Comparison of ENCODE assay signal across 1 cellular context in genomic region chr12:53930591-53931255, GRCh38.
TF ChIP-seq lines count a peak whose summit lies in the region.

No MANE protein-coding gene starts in this region.

TF ChIP-seq in H1, 55 proteins besides CTCF, POLR2A, EP300 and RAD21:
- TF ChIP-seq TAF1 (IDR thresholded peaks at IDR 0.05; ENCODE audit: low read depth, low read length) (no peak), TCF12 (IDR thresholded peaks at IDR 0.05; ENCODE audit: low read depth, low read length) (no peak), SIRT6 (IDR thresholded peaks at IDR 0.05; ENCODE audit: low read length) (no peak), ASH2L (IDR thresholded peaks at IDR 0.05; ENCODE audit: low read length) (no peak), YY1 (IDR thresholded peaks at IDR 0.05; ENCODE audit: low read depth, low read length) (peak; percentile 33; the same call in 1 of the 2 replicates), HDAC6 (IDR thresholded peaks at IDR 0.05; ENCODE audit: low read depth, low read length) (no peak), TBP (IDR thresholded peaks at IDR 0.05; ENCODE audit: low read depth, low read length) (no peak), SRF (IDR thresholded peaks at IDR 0.05; ENCODE audit: low read depth, low read length) (no peak), POU5F1 (IDR thresholded peaks at IDR 0.05; ENCODE audit: low read depth, low read length) (no peak), ATF3 (IDR thresholded peaks at IDR 0.05; ENCODE audit: insufficient read depth, low read depth, low read length) (no peak), CHD7 (IDR thresholded peaks at IDR 0.05; ENCODE audit: insufficient replicate concordance, low read length) (no peak), KDM4A (IDR thresholded peaks at IDR 0.05; ENCODE audit: low read depth, low read length, severe bottlenecking) (no peak), ATF2 (IDR thresholded peaks at IDR 0.05; ENCODE audit: low read length) (no peak), EZH2 (IDR thresholded peaks at IDR 0.05; ENCODE audit: low read depth, low read length, severe bottlenecking) (peak; percentile 96), CREB1 (IDR thresholded peaks at IDR 0.05) (no peak), EGR1 (IDR thresholded peaks at IDR 0.05; ENCODE audit: borderline replicate concordance, low read depth, low read length) (no peak), TAF7 (optimal IDR thresholded peaks at IDR 0.05; ENCODE audit: borderline replicate concordance, low read depth, low read length) (no peak), CBX8 (IDR thresholded peaks at IDR 0.05; ENCODE audit: borderline replicate concordance, low read depth, low read length) (peak; percentile 79; the same call in 1 of the 2 replicates), CBX5 (IDR thresholded peaks at IDR 0.05; ENCODE audit: low read depth, low read length) (no peak), SUZ12 (IDR thresholded peaks at IDR 0.05; ENCODE audit: low read length) (peak; percentile 98), SAP30 (IDR thresholded peaks at IDR 0.05; ENCODE audit: insufficient read depth, insufficient replicate concordance, low read length) (no peak), SP1 (IDR thresholded peaks at IDR 0.05; ENCODE audit: low read depth, low read length) (no peak), JUND (IDR thresholded peaks at IDR 0.05; ENCODE audit: low read length) (no peak), CEBPB (IDR thresholded peaks at IDR 0.05; ENCODE audit: low read depth, low read length) (no peak), ZNF274 (IDR thresholded peaks at IDR 0.05; ENCODE audit: borderline replicate concordance, extremely low read depth, low read length) (no peak), CTBP2 (IDR thresholded peaks at IDR 0.05; ENCODE audit: borderline replicate concordance, insufficient read depth, insufficient read length, low read length) (peak; percentile 44), RNF2 (IDR thresholded peaks at IDR 0.05; ENCODE audit: borderline replicate concordance, low read depth, low read length, missing control alignments, poor library complexity, severe bottlenecking) (peak; percentile 97), KDM5A (IDR thresholded peaks at IDR 0.05; ENCODE audit: low read length) (no peak)
